ENCODE assay signal across 27 cellular contexts in genomic region chr10:124072106-124072505, GRCh38. TPM values are rescaled to one million over a fixed set of nuclear protein-coding genes. Genes with fewer than 3 reads are reported as not detected.
DNase-seq lines count a peak whose midpoint lies in the region; ATAC-seq and TF ChIP-seq lines count a peak whose summit lies in the region.
"Had no signal": no experiment of that assay in that cellular context is flagged by ENCODE, and none has a peak within 500 bp of the region (broad histone marks: within the 10 kb centered on the region; RNA-seq: fewer than 3 reads in every experiment).

No MANE protein-coding gene starts in this region.

- H3K4me1 Mint-ChIP-seq in naive B cell, result peaks cover 53 to 80% (median 73%) of the 10 kb centered on the region in 3 donors
- peaks cover 74% of the 10 kb centered on the region for H3K4me1 Mint-ChIP-seq in CD14-positive monocyte

- H3K9me3 Mint-ChIP-seq in naive B cell (no peaks in the 10 kb centered on the region), CD14-positive monocyte (peaks cover 0 to 2% (median 0%) of the 10 kb centered on the region in 7 donors)
- H3K9me3 Mint-ChIP-seq: activated naive CD8-positive, alpha-beta T cell treated with anti-CD3 and anti-CD28 coated beads, Interleukin-2, amount 50 U/mL, for 24 hours; naive thymus-derived CD4-positive, alpha-beta T cell had no signal

- H4K20me1 ChIP-seq in DND-41 (ENCODE audit: insufficient read depth, low read length), result no peaks in the 10 kb centered on the region

- H3K36me3 ChIP-seq in DND-41 (ENCODE audit: insufficient read depth, low read length) (no peaks in the 10 kb centered on the region), Peyer's patch (no peaks in the 10 kb centered on the region)
- H3K36me3 ChIP-seq: brain microvascular endothelial cell had no signal

- H3K27ac Mint-ChIP-seq in naive B cell (peak overlapping the region in 5 of 6 donors; percentile 22 to 91 (median 66)), CD14-positive monocyte (peak overlapping the region in 3 of 7 donors; percentile 27 to 61 (median 50))
- H3K27ac Mint-ChIP-seq: activated CD4-positive, alpha-beta T cell treated with anti-CD3 and anti-CD28 coated beads for 36 hours; activated CD8-positive, alpha-beta memory T cell treated with anti-CD3 and anti-CD28 coated beads, Interleukin-2, amount 10 ng/mL, durations not matched to agents 7 days and 5 days; activated naive CD8-positive, alpha-beta T cell treated with anti-CD3 and anti-CD28 coated beads, Interleukin-2, amount 50 U/mL, for 24 hours; naive thymus-derived CD4-positive, alpha-beta T cell had no signal

- DNase-seq in DND-41 (peak; percentile 87), Peyer's patch (peak in 2 of 3 donors; percentile 73 to 74), naive B cell (peak; percentile 26), sciatic nerve (ENCODE audit: low spot score) (no peak), CD14-positive monocyte (ENCODE audit: low spot score) (no peak)
- no peak for DNase-seq in effector CD4-positive, alpha-beta T cell
- DNase-seq: activated CD4-positive, alpha-beta T cell treated with anti-CD3 and anti-CD28 coated beads for 36 hours; activated CD8-positive, alpha-beta memory T cell treated with anti-CD3 and anti-CD28 coated beads, Interleukin-2, amount 10 ng/mL, durations not matched to agents 7 days and 5 days; activated naive CD8-positive, alpha-beta T cell treated with anti-CD3 and anti-CD28 coated beads, Interleukin-2, amount 50 U/mL, for 24 hours; brain microvascular endothelial cell; cortex of kidney; DMS153; foreskin fibroblast; GOT3; hypothalamus; mammary epithelial cell; naive thymus-derived CD4-positive, alpha-beta T cell; NCI-H774; PC-9; stimulated activated CD4-positive, alpha-beta T cell treated with anti-CD3 and anti-CD28 coated beads, Interleukin-4, amount 100 ng/mL, for 24 hours; T1000 had no signal

- H3K36me3 Mint-ChIP-seq in naive B cell, result no peaks in the 10 kb centered on the region
- peaks cover 57 to 80% of the 10 kb centered on the region in 2 donors for H3K36me3 Mint-ChIP-seq in CD14-positive monocyte
- H3K36me3 Mint-ChIP-seq: activated CD8-positive, alpha-beta memory T cell treated with anti-CD3 and anti-CD28 coated beads, Interleukin-2, amount 10 ng/mL, durations not matched to agents 7 days and 5 days; naive thymus-derived CD4-positive, alpha-beta T cell had no signal

- no peaks in the 10 kb centered on the region for H3K27me3 ChIP-seq in DND-41 (ENCODE audit: insufficient read depth, low read length, poor library complexity)
- no peaks in the 10 kb centered on the region for H3K27me3 ChIP-seq in Peyer's patch
- H3K27me3 ChIP-seq: brain microvascular endothelial cell had no signal

- H3K27me3 Mint-ChIP-seq in naive B cell, result no peaks in the 10 kb centered on the region
- H3K27me3 Mint-ChIP-seq in CD14-positive monocyte (ENCODE audit: low read depth in 3 of 3), result peaks cover 4 to 18% (median 5%) of the 10 kb centered on the region in 3 donors

- no peaks in the 10 kb centered on the region; the same call in 1 of the 2 replicates for H3K79me2 ChIP-seq in DND-41 (ENCODE audit: insufficient read depth, low read length)

- no peak for TF ChIP-seq POLR2A in Peyer's patch (IDR thresholded peaks at IDR 0.05)

- no peak overlapping the region for H2AFZ ChIP-seq in DND-41 (ENCODE audit: low read depth, low read length)
- H2AFZ ChIP-seq: PC-9 had no signal

- TF ChIP-seq CTCF in DND-41 (IDR thresholded peaks at IDR 0.05; ENCODE audit: borderline replicate concordance, extremely low read depth, low read length, poor library complexity, severe bottlenecking) (no peak), Peyer's patch (IDR thresholded peaks at IDR 0.05) (no peak), CD14-positive monocyte (IDR thresholded peaks at IDR 0.05) (no peak)

- H3K4me3 Mint-ChIP-seq in naive B cell (peak overlapping the region in 6 of 8 donors; percentile 45 to 86 (median 72)), CD14-positive monocyte (no peak overlapping the region)
- H3K4me3 Mint-ChIP-seq: activated CD4-positive, alpha-beta T cell treated with anti-CD3 and anti-CD28 coated beads for 36 hours; activated CD8-positive, alpha-beta memory T cell treated with anti-CD3 and anti-CD28 coated beads, Interleukin-2, amount 10 ng/mL, durations not matched to agents 7 days and 5 days; activated naive CD8-positive, alpha-beta T cell treated with anti-CD3 and anti-CD28 coated beads, Interleukin-2, amount 50 U/mL, for 24 hours; naive thymus-derived CD4-positive, alpha-beta T cell had no signal

- peak overlapping the region in 1 of 2 experiments; percentile 3; a peak in 1 of 4 replicates for H3K4me3 ChIP-seq in DND-41 (ENCODE audit: low read depth in 1 of 2, low read length in 2 of 2)
- no peak overlapping the region for H3K4me3 ChIP-seq in Peyer's patch
- H3K4me3 ChIP-seq: A549, PC-9, skin epidermis had no signal

- peak overlapping the region; percentile 32; the same call in 1 of the 2 replicates for H3K9ac ChIP-seq in DND-41 (ENCODE audit: low read depth, low read length)

- H3K27ac ChIP-seq in DND-41 (ENCODE audit: low read length) (peak overlapping the region; percentile 84), Peyer's patch (peak overlapping the region in 1 of 4 donors; percentile 72)
- H3K27ac ChIP-seq: A549, brain microvascular endothelial cell, C4-2B, PC-9, skin epidermis had no signal

- peak; percentile 96 for ATAC-seq in DND-41 (ENCODE audit: insufficient read depth, low read depth)
- ATAC-seq in HG02798 (IDR thresholded peaks at IDR 0.05; ENCODE audit: poor library complexity, unreplicated experiment), result peak; percentile 67
- ATAC-seq in naive B cell (ENCODE audit: low read depth in 2 of 2), result peak; percentile 16 to 33
- no peak for ATAC-seq in GM18511 (IDR thresholded peaks at IDR 0.05; ENCODE audit: unreplicated experiment)
- ATAC-seq in sciatic nerve, result no peak
- ATAC-seq: A549; activated CD4-positive, alpha-beta T cell treated with anti-CD3 and anti-CD28 coated beads for 36 hours; activated CD8-positive, alpha-beta memory T cell treated with anti-CD3 and anti-CD28 coated beads, Interleukin-2, amount 10 ng/mL, durations not matched to agents 7 days and 5 days; activated naive CD8-positive, alpha-beta T cell treated with anti-CD3 and anti-CD28 coated beads, Interleukin-2, amount 50 U/mL, for 24 hours; naive thymus-derived CD4-positive, alpha-beta T cell had no signal

- H3K9me3 ChIP-seq in DND-41 (ENCODE audit: insufficient read depth, low read length, severe bottlenecking), result no peaks in the 10 kb centered on the region
- no peaks in the 10 kb centered on the region for H3K9me3 ChIP-seq in Peyer's patch
- H3K9me3 ChIP-seq: A549 had no signal

- H3K4me1 ChIP-seq in DND-41 (ENCODE audit: insufficient read depth, low read length) (peaks cover 54% of the 10 kb centered on the region), Peyer's patch (peaks cover 0 to 35% (median 12%) of the 10 kb centered on the region in 4 donors)
- H3K4me1 ChIP-seq: A549 had no signal

- H3K4me2 ChIP-seq in DND-41 (ENCODE audit: insufficient read depth, low read length), result peak overlapping the region; percentile 52
- H3K4me2 ChIP-seq: A549, PC-9 had no signal

- intact Hi-C loops in sciatic nerve (cut with DNase I) (no loop called here), CD14-positive monocyte (cut with micrococcal nuclease) (loop anchor here (2.0 to 5.0 kb wide), 3 partner anchors 17 to 45 kb away; no protein-coding TSS in a partner anchor)

RNA-seq across cellular contexts. Expression of gene CHST15, which starts 21.3 kb away (rescaled TPM):
- 10 to 100 TPM in 2 of 4 donors, 1 to 10 TPM in 2; 3.9 to 55.3 (median 10.9) TPM for total RNA-seq in Peyer's patch
- polyA plus RNA-seq in naive B cell (ENCODE audit: low read depth in 6 of 6), result 10 to 100 TPM; 13.4 to 19.5 (median 17.0) TPM
- total RNA-seq in sciatic nerve, result 31.7 TPM
- polyA plus RNA-seq in CD14-positive monocyte, result 10 to 100 TPM; 54.4 to 87.5 TPM
- total RNA-seq: SK-MEL-5 had no signal

Comparison
In these comparisons a context has a peak if more than half of its experiments do, and no peak if none do; other contexts are left out.
1. ATAC-seq: peak in DND-41 (single experiment), HG02798 (single experiment) and naive B cell (2 of 2); none in GM18511 (single experiment) and sciatic nerve (single experiment).
2. DNase-seq: peak in DND-41 (single experiment), Peyer's patch (2 of 3) and naive B cell (single experiment); none in effector CD4-positive, alpha-beta T cell (single experiment), sciatic nerve (single experiment) and CD14-positive monocyte (single experiment).
3. H3K4me3 Mint-ChIP-seq: peak in naive B cell (6 of 8); none in CD14-positive monocyte (0 of 2).